In genomic region chr10:97926055-97926454, GRCh38 we compare ENCODE assay signal across 18 cellular contexts.
"Had no signal": no experiment of that assay in that cellular context is flagged by ENCODE, and none has a peak within 500 bp of the region (broad histone marks: within the 10 kb centered on the region; RNA-seq: fewer than 3 reads in every experiment).

No MANE protein-coding gene starts in this region.

- H3K9me3 ChIP-seq: left lung, ovary, prostate gland, tibial nerve, vagina had no signal

- H3K36me3 ChIP-seq: left lung, neural progenitor cell, ovary, prostate gland, tibial nerve, vagina had no signal

- H3K4me3 ChIP-seq: left lung, lung, neural progenitor cell, ovary, prostate gland, skin epidermis, tibial nerve, vagina had no signal

- H3K27me3 ChIP-seq: neural progenitor cell, ovary, vagina had no signal

- H3K4me2 ChIP-seq: neural progenitor cell had no signal

- ATAC-seq: left colon, left lung, right cardiac atrium, sciatic nerve had no signal

- H2AFZ ChIP-seq: neural progenitor cell had no signal

- DNase-seq: hippocampal formation; left colon; left lung; naive B cell; natural killer cell; nephron progenitor cell; ovary; retina; right cardiac atrium; stimulated activated CD4-positive, alpha-beta T cell treated with anti-CD3 and anti-CD28 coated beads, Interleukin-4, amount 100 ng/mL, for 24 hours; stimulated activated naive CD4-positive, alpha-beta T cell had no signal

- H3K27ac ChIP-seq: left lung, neural progenitor cell, ovary, prostate gland, skin epidermis, tibial nerve, vagina had no signal

- H3K4me1 ChIP-seq: left lung, neural progenitor cell, prostate gland, vagina had no signal

- H3K9ac ChIP-seq: neural progenitor cell had no signal
